21 cellular contexts compared by ENCODE assay signal in genomic region chr13:50720856-50721663, GRCh38.
DNase-seq lines count a peak whose midpoint lies in the region; ATAC-seq and TF ChIP-seq lines count a peak whose summit lies in the region.
"Had no signal": no experiment of that assay in that cellular context is flagged by ENCODE, and none has a peak within 500 bp of the region (broad histone marks: within the 10 kb centered on the region; RNA-seq: fewer than 3 reads in every experiment).

No MANE protein-coding gene starts in this region.

- H3K27me3 ChIP-seq in GM23248 (replicated peaks; ENCODE audit: insufficient read depth) (no peaks in the 10 kb centered on the region), psoas muscle (ENCODE audit: insufficient read depth in 3 of 3, low read length in 2 of 3) (no peaks in the 10 kb centered on the region), tibial artery (no peaks in the 10 kb centered on the region)
- H3K27me3 ChIP-seq: BLaER1 had no signal

- TF ChIP-seq CTCF in WTC11 (IDR thresholded peaks at IDR 0.05), result no peak
- no peak for TF ChIP-seq CTCF in retinal pigment epithelial cell (conservative IDR thresholded peaks at IDR 0.05; ENCODE audit: low read depth, low read length)
- TF ChIP-seq CTCF in psoas muscle (IDR thresholded peaks at IDR 0.05), result no peak
- TF ChIP-seq CTCF in tibial artery (IDR thresholded peaks at IDR 0.05), result no peak

- H3K4me3 ChIP-seq in GM23248, result no peak overlapping the region
- peak overlapping the region; percentile 9 for H3K4me3 ChIP-seq in retinal pigment epithelial cell (ENCODE audit: low read length)
- H3K4me3 ChIP-seq in psoas muscle, result no peak overlapping the region
- H3K4me3 ChIP-seq in tibial artery, result no peak overlapping the region
- H3K4me3 ChIP-seq: BLaER1 had no signal

- no peaks in the 10 kb centered on the region for H3K4me1 Mint-ChIP-seq in WTC11

- no peak overlapping the region for H3K4me3 Mint-ChIP-seq in WTC11
- H3K4me3 Mint-ChIP-seq: CD8-positive, alpha-beta memory T cell; HFFc6 had no signal

- in situ Hi-C loops in GM23248 (cut with MboI), result no loop called here

- no peak overlapping the region for H3K4me2 ChIP-seq in GM23248 (ENCODE audit: unreplicated experiment)
- H3K4me2 ChIP-seq: BLaER1, KMS-11 had no signal

- no peaks in the 10 kb centered on the region for H3K4me1 ChIP-seq in GM23248 (ENCODE audit: insufficient read depth)
- no peaks in the 10 kb centered on the region for H3K4me1 ChIP-seq in psoas muscle
- H3K4me1 ChIP-seq in tibial artery, result no peaks in the 10 kb centered on the region

- H3K79me2 ChIP-seq in GM23248 (ENCODE audit: insufficient read depth), result no peaks in the 10 kb centered on the region

- no peaks in the 10 kb centered on the region for H3K9me3 ChIP-seq in GM23248 (ENCODE audit: low read depth)
- no peaks in the 10 kb centered on the region for H3K9me3 ChIP-seq in psoas muscle
- no peaks in the 10 kb centered on the region for H3K9me3 ChIP-seq in tibial artery

- H3K27ac ChIP-seq in GM23248 (no peak overlapping the region), psoas muscle (no peak overlapping the region), tibial artery (no peak overlapping the region)
- H3K27ac ChIP-seq: BLaER1, HL-60, KMS-11 had no signal

- DNase-seq in GM23248 (peak; percentile 19), WTC11 (ENCODE audit: low spot score) (no peak), retinal pigment epithelial cell (ENCODE audit: low read depth) (peak; percentile 81), psoas muscle (no peak), SHP77 (lab: John Stamatoyannopoulos, UW) (no peak), tibial artery (no peak), NAMALWA (ENCODE audit: low spot score) (no peak)
- DNase-seq: CD8-positive, alpha-beta memory T cell; DMS53; HFFc6; NCI-H1092; NCI-H146; NCI-H2029 treated with DMSO at 0.1 percent for 48 hours; NCI-H2171 treated with DMSO at 0.1 percent for 48 hours; NCI-H446; NCI-H526 treated with DMSO at 0.1 percent for 48 hours had no signal

- H3K9me2 ChIP-seq in GM23248 (ENCODE audit: insufficient read depth), result no peaks in the 10 kb centered on the region; the same call in 1 of the 2 replicates

- no peaks in the 10 kb centered on the region for H3K9me3 Mint-ChIP-seq in WTC11
- H3K9me3 Mint-ChIP-seq: CD8-positive, alpha-beta memory T cell; HFFc6 had no signal

- no peak overlapping the region for H2AFZ ChIP-seq in GM23248

- ATAC-seq in WTC11 (no peak), esophagus mucosa (peak; percentile 59), psoas muscle (no peak)
- ATAC-seq: Panc1 had no signal

- H3K27me3 Mint-ChIP-seq in WTC11 (ENCODE audit: low read depth), result no peaks in the 10 kb centered on the region

- H3K36me3 ChIP-seq in GM23248 (ENCODE audit: low read depth), result no peaks in the 10 kb centered on the region
- no peaks in the 10 kb centered on the region for H3K36me3 ChIP-seq in psoas muscle (ENCODE audit: insufficient read depth in 1 of 2, low read depth in 1 of 2)
- H3K36me3 ChIP-seq in tibial artery, result no peaks in the 10 kb centered on the region
- H3K36me3 ChIP-seq: BLaER1 had no signal

- CTCF ChIA-PET in WTC11 (lab: Charles Lee), result no interaction called here

- no peaks in the 10 kb centered on the region for H3F3A ChIP-seq in GM23248 (ENCODE audit: insufficient read depth)

- H3K36me3 Mint-ChIP-seq in WTC11, result no peaks in the 10 kb centered on the region

- no peak overlapping the region for H3K27ac Mint-ChIP-seq in WTC11
- H3K27ac Mint-ChIP-seq: CD8-positive, alpha-beta memory T cell; HFFc6 had no signal

- intact Hi-C loops in psoas muscle (cut with DNase I), result no loop called here
- intact Hi-C loops in tibial artery (cut with DNase I; ENCODE audit: low total_unique reads), result no loop called here

- WGBS in GM23248 (ENCODE audit: low coverage in 1 of 2, low lambda C conversion rate in 2 of 2, missing lambda C conversion rate in 2 of 2), 2 experiments, result 83 to 84% methylated on average over 8 of the region's 8 CpGs
- WGBS in psoas muscle, 3 donors, result 63 to 88% (median 76%) methylated on average over 8 of the region's 8 CpGs

- no peaks in the 10 kb centered on the region for H4K20me1 ChIP-seq in GM23248 (ENCODE audit: insufficient read depth)
- H4K20me1 ChIP-seq: BLaER1 had no signal

- POLR2A ChIA-PET in WTC11 (lab: Charles Lee), result no interaction called here

- no peak overlapping the region for H3K9ac ChIP-seq in GM23248
- H3K9ac ChIP-seq: BLaER1, KMS-11 had no signal

TF ChIP-seq in WTC11, 78 proteins besides CTCF, POLR2A, EP300 and RAD21:
- TF ChIP-seq HMGA2 (CRISPR knock-in tag; IDR thresholded peaks at IDR 0.05) (peak; percentile 91), ETV6 (CRISPR knock-in tag; IDR thresholded peaks at IDR 0.05) (no peak)

Comparison
In these comparisons a context has a peak if more than half of its experiments do, and no peak if none do; other contexts are left out.
1. DNase-seq: peak in GM23248 (single experiment) and retinal pigment epithelial cell (single experiment); none in WTC11 (single experiment), psoas muscle (0 of 2), SHP77 (0 of 2), tibial artery (0 of 2) and NAMALWA (single experiment).